Comparison of ENCODE assay signal across 10 cellular contexts in genomic region chr10:10989669-10990068, GRCh38. TPM values are rescaled to one million over a fixed set of nuclear protein-coding genes. Genes with fewer than 3 reads are reported as not detected.
"Had no signal": no experiment of that assay in that cellular context is flagged by ENCODE, and none has a peak within 500 bp of the region (broad histone marks: within the 10 kb centered on the region; RNA-seq: fewer than 3 reads in every experiment).

No MANE protein-coding gene starts in this region.

- H3K4me3 ChIP-seq: GM23338, K562 had no signal

- ATAC-seq: GM23338, K562 had no signal

- DNase-seq: H9, HCEC 1CT, IMR-90, KG1 had no signal

- FAIRE-seq: H1, H54, HTR-8/SVneo, K562 had no signal

RNA-seq across cellular contexts. Expression of gene CELF2, which starts 28.0 kb away (rescaled TPM):
- total RNA-seq: HT-29 had no signal
